In genomic region chr13:75762066-75762937, GRCh38 we compare ENCODE assay signal across 8 cellular contexts.
DNase-seq lines count a peak whose midpoint lies in the region; ATAC-seq and TF ChIP-seq lines count a peak whose summit lies in the region.

No MANE protein-coding gene starts in this region.

- ATAC-seq in GM19328 (IDR thresholded peaks at IDR 0.05; ENCODE audit: unreplicated experiment) = peak; percentile 99
- peak; percentile 99 for ATAC-seq in HG03280 (IDR thresholded peaks at IDR 0.05; ENCODE audit: unreplicated experiment)
- peak; percentile 64 for ATAC-seq in lower lobe of right lung

- peaks cover 4% of the 10 kb centered on the region; the same call in 1 of the 2 replicates for H3K36me3 ChIP-seq in ACC112 (ENCODE audit: insufficient read depth, low read length)
- H3K36me3 ChIP-seq in lower lobe of right lung = no peaks in the 10 kb centered on the region
- no peaks in the 10 kb centered on the region for H3K36me3 ChIP-seq in urinary bladder (ENCODE audit: insufficient read depth)

- WGBS in urinary bladder = 44% methylated on average over 7 of the region's 7 CpGs

- intact Hi-C loops in lower lobe of right lung (cut with DNase I) = no loop called here

- H3K27me3 Mint-ChIP-seq in activated naive CD8-positive, alpha-beta T cell treated with anti-CD3 and anti-CD28 coated beads for 36 hours = no peaks in the 10 kb centered on the region

- H3K4me3 Mint-ChIP-seq in activated naive CD8-positive, alpha-beta T cell treated with anti-CD3 and anti-CD28 coated beads for 36 hours = peak overlapping the region; percentile 72

- H3K4me1 ChIP-seq in ACC112 (ENCODE audit: control insufficient read depth, insufficient read depth, low read length, unreplicated experiment) = peaks cover 35% of the 10 kb centered on the region
- H3K4me1 ChIP-seq in lower lobe of right lung = no peaks in the 10 kb centered on the region
- H3K4me1 ChIP-seq in urinary bladder (ENCODE audit: insufficient read depth) = peaks cover 2% of the 10 kb centered on the region

- peaks cover 50% of the 10 kb centered on the region for H3K79me2 ChIP-seq in ACC112 (ENCODE audit: control insufficient read depth, insufficient read depth, low read length, unreplicated experiment)

- peak overlapping the region; percentile 54 for H3K4me3 ChIP-seq in ACC112 (ENCODE audit: low read depth, low read length)
- H3K4me3 ChIP-seq in lower lobe of right lung = peak overlapping the region; percentile 47
- no peak overlapping the region for H3K4me3 ChIP-seq in urinary bladder (ENCODE audit: low read depth, low read length)

- H3K27me3 ChIP-seq in ACC112 (ENCODE audit: insufficient read depth, low read length) = no peaks in the 10 kb centered on the region
- H3K27me3 ChIP-seq in lower lobe of right lung (ENCODE audit: low read depth) = no peaks in the 10 kb centered on the region

- no peak for TF ChIP-seq CTCF in lower lobe of right lung (IDR thresholded peaks at IDR 0.05)

- H3K27ac Mint-ChIP-seq in activated naive CD8-positive, alpha-beta T cell treated with anti-CD3 and anti-CD28 coated beads for 36 hours = peak overlapping the region; percentile 95

- H3K9me3 ChIP-seq in lower lobe of right lung = no peaks in the 10 kb centered on the region

- H3K9me3 Mint-ChIP-seq in activated naive CD8-positive, alpha-beta T cell treated with anti-CD3 and anti-CD28 coated beads for 36 hours = peaks cover 13% of the 10 kb centered on the region

- H3K36me3 Mint-ChIP-seq in activated naive CD8-positive, alpha-beta T cell treated with anti-CD3 and anti-CD28 coated beads for 36 hours = peaks cover 28% of the 10 kb centered on the region

- H2AFZ ChIP-seq in ACC112 (ENCODE audit: low read length, unreplicated experiment) = peak overlapping the region; percentile 47

- H3K27ac ChIP-seq in ACC112 (ENCODE audit: low read depth, low read length) (peak overlapping the region; percentile 57), lower lobe of right lung (peak overlapping the region; percentile 88), urinary bladder (ENCODE audit: low read depth) (peak overlapping the region; percentile 32)

- peaks cover 64% of the 10 kb centered on the region for H3K4me1 Mint-ChIP-seq in activated naive CD8-positive, alpha-beta T cell treated with anti-CD3 and anti-CD28 coated beads for 36 hours

- DNase-seq in activated naive CD8-positive, alpha-beta T cell treated with anti-CD3 and anti-CD28 coated beads for 36 hours = peak; percentile 31
- DNase-seq in lower lobe of right lung (no peak), NCI-H2107 (lab: John Stamatoyannopoulos, UW) (no peak), NCI-H1436 (lab: John Stamatoyannopoulos, UW) (no peak)

Comparison
In these comparisons a context has a peak if more than half of its experiments do, and no peak if none do; other contexts are left out.
1. H3K27ac ChIP-seq: peak in every context shown above with its lines; median percentile 88 in lower lobe of right lung; 57 in ACC112; 32 in urinary bladder.